20 cellular contexts compared by ENCODE assay signal in the genomic region with DNA sequence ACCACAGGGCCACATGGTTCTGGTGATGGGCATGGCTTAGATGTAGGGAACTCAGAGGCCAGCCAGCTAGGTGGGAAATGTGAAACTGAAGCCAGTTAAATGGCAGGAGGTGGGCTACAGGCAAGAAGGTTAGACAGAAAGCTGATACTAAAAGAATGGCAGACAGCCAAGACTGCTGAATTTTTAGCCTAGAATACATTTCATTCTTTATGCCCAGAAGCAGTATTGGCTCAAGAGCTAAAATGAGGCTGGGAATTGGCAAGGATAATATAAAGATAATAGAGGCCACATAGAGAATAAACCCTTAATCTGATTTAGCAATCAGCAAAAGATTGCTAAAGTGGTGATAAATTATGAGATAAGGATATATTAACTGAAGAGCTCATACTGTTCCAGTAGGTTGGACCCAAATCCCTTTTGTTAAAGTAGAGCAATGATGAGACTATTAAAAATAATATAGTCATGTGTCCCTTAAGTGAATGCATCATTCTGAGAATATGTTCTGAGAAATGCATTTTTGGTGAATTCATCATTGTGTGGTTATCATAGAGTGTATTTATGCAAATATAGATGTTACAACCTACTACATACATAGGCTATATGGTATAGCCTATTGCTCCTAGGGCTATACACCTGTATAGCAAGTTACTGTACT.
DNase-seq lines count a peak whose midpoint lies in the region; ATAC-seq, FAIRE-seq and TF ChIP-seq lines count a peak whose summit lies in the region.
"Had no signal": no experiment of that assay in that cellular context is flagged by ENCODE, and none has a peak within 500 bp of the region (broad histone marks: within the 10 kb centered on the region; RNA-seq: fewer than 3 reads in every experiment).

No MANE protein-coding gene starts in this region.

- no peaks in the 10 kb centered on the region for H3K27me3 Mint-ChIP-seq in effector memory CD8-positive, alpha-beta T cell

- H3K9ac ChIP-seq in H1 (replicated peaks in 1 of 4; ENCODE audit: extremely low read depth in 1 of 4, low read depth in 3 of 4, low read length in 3 of 4) (no peak overlapping the region), mesendoderm (ENCODE audit: low read length) (no peak overlapping the region)

- no peak overlapping the region for H4K91ac ChIP-seq in H1 (replicated peaks; ENCODE audit: insufficient read length, low read length)

- H3K4me3 Mint-ChIP-seq in effector memory CD8-positive, alpha-beta T cell: no peak overlapping the region
- H3K4me3 Mint-ChIP-seq: activated CD4-positive, alpha-beta T cell treated with anti-CD3 and anti-CD28 coated beads, Interleukin-2, amount 10 ng/mL, durations not matched to agents 7 days and 5 days; CD4-positive, CD25-positive, alpha-beta regulatory T cell had no signal

- H3K27me3 ChIP-seq in H1 (replicated peaks in 1 of 4; ENCODE audit: control insufficient read depth in 3 of 4, extremely low read depth in 1 of 4, insufficient read depth in 3 of 4, low read length in 3 of 4) (no peaks in the 10 kb centered on the region), mesendoderm (ENCODE audit: insufficient read depth, low read length, poor library complexity) (no peaks in the 10 kb centered on the region)
- H3K27me3 ChIP-seq: adrenal gland had no signal

- H3K56ac ChIP-seq in H1 (replicated peaks; ENCODE audit: insufficient read length, low read depth, low read length) (no peak overlapping the region), mesendoderm (ENCODE audit: low read length) (no peak overlapping the region)

- no peaks in the 10 kb centered on the region for H3K23me2 ChIP-seq in H1 (ENCODE audit: low read depth, low read length)

- H3K9me3 ChIP-seq in H1 (ENCODE audit: insufficient read depth in 2 of 2, low read depth in 1 of 2, low read length in 1 of 2): no peaks in the 10 kb centered on the region
- H3K9me3 ChIP-seq: adrenal gland had no signal

- H4K20me1 ChIP-seq in H1 (replicated peaks in 1 of 2; ENCODE audit: control insufficient read depth in 1 of 2, insufficient read depth in 2 of 2, low read length in 2 of 2): no peaks in the 10 kb centered on the region

- no peak overlapping the region for H3K27ac ChIP-seq in H1 (ENCODE audit: low read depth, low read length)
- H3K27ac ChIP-seq in mesendoderm (ENCODE audit: low read depth, low read length): no peak overlapping the region
- H3K27ac ChIP-seq: adrenal gland had no signal

- FAIRE-seq in H1 (lab: Jason Lieb, UNC) (no peak), HTR-8/SVneo (lab: Jason Lieb, UNC) (no peak)
- FAIRE-seq: colon, urothelium cell line had no signal

- H2BK12ac ChIP-seq in H1 (ENCODE audit: low read depth, low read length): no peak overlapping the region

- peak overlapping the region; percentile 2; the same call in 1 of the 2 replicates for H2BK15ac ChIP-seq in H1 (ENCODE audit: low read length)
- H2BK15ac ChIP-seq in mesendoderm (replicated peaks; ENCODE audit: low read depth): no peak overlapping the region

- CTCF ChIA-PET in H1 (lab: Charles Lee; ENCODE audit: partially characterized antibody): interaction anchor here (0.6 to 4.3 kb wide), 9 partner anchors 14 to 557 kb away, joined by 3 to 33 read pairs (median 4); no protein-coding TSS in a partner anchor

- H3K23ac ChIP-seq in H1 (ENCODE audit: insufficient read length): no peak overlapping the region
- peak overlapping the region; percentile 54 for H3K23ac ChIP-seq in mesendoderm (ENCODE audit: low read length)

- H3K27ac Mint-ChIP-seq in effector memory CD8-positive, alpha-beta T cell: no peak overlapping the region
- H3K27ac Mint-ChIP-seq: activated CD4-positive, alpha-beta T cell treated with anti-CD3 and anti-CD28 coated beads, Interleukin-2, amount 10 ng/mL, durations not matched to agents 7 days and 5 days; CD4-positive, CD25-positive, alpha-beta regulatory T cell had no signal

- H3K4me1 ChIP-seq in H1 (replicated peaks in 1 of 4; ENCODE audit: control insufficient read depth in 3 of 4, insufficient read depth in 4 of 4, low read length in 3 of 4) (no peaks in the 10 kb centered on the region), mesendoderm (ENCODE audit: control insufficient read depth, low read depth, low read length) (no peaks in the 10 kb centered on the region)
- H3K4me1 ChIP-seq: adrenal gland had no signal

- no peak overlapping the region for H3K4ac ChIP-seq in H1 (replicated peaks; ENCODE audit: insufficient read length, low read depth, low read length)
- H3K4ac ChIP-seq in mesendoderm (ENCODE audit: low read depth, low read length): no peak overlapping the region

- ATAC-seq in effector memory CD8-positive, alpha-beta T cell (replicated peaks): no peak
- ATAC-seq in HG02678 (IDR thresholded peaks at IDR 0.05; ENCODE audit: unreplicated experiment): no peak
- no peak for ATAC-seq in GM19397 (IDR thresholded peaks at IDR 0.05; ENCODE audit: unreplicated experiment)
- ATAC-seq: left lobe of liver had no signal

- H2BK120ac ChIP-seq in H1 (replicated peaks; ENCODE audit: low read depth, low read length) (no peak overlapping the region), mesendoderm (ENCODE audit: low read depth, low read length) (no peak overlapping the region)

- no peak overlapping the region for H3K14ac ChIP-seq in H1 (ENCODE audit: insufficient read length)

- no peak for TF ChIP-seq CTCF in H1 (IDR thresholded peaks at IDR 0.05; ENCODE audit: control extremely low read depth in 1 of 3, insufficient read depth in 1 of 3, low read depth in 1 of 3, low read length in 3 of 3)

- H4K5ac ChIP-seq in H1 (ENCODE audit: insufficient read length, low read depth, low read length) (no peak overlapping the region), mesendoderm (ENCODE audit: low read length) (no peak overlapping the region)

- DNase-seq in EH (ENCODE audit: low read depth): peak; percentile 60
- peak; percentile 5 for DNase-seq in SK-N-DZ (ENCODE audit: low spot score)
- no peak for DNase-seq in H1 (ENCODE audit: low read depth in 1 of 2, low spot score in 2 of 2)
- no peak for DNase-seq in mesendoderm
- DNase-seq in effector memory CD8-positive, alpha-beta T cell: no peak
- no peak for DNase-seq in HTR-8/SVneo (ENCODE audit: insufficient read length, low spot score)
- DNase-seq: activated CD4-positive, alpha-beta T cell treated with anti-CD3 and anti-CD28 coated beads, Interleukin-2, amount 10 ng/mL, durations not matched to agents 7 days and 5 days; adrenal gland; CD4-positive, CD25-positive, alpha-beta regulatory T cell; DMS79; KBM-7; NCI-H2029; NCI-H510A; SHP77; stimulated activated CD4-positive, alpha-beta T cell treated with anti-CD3 and anti-CD28 coated beads, Interleukin-4, amount 100 ng/mL, for 4 hours had no signal

- H3K36me3 ChIP-seq in H1 (ENCODE audit: control insufficient read depth in 2 of 4, insufficient read depth in 4 of 4, low read length in 3 of 4): peaks cover 0 to 2% (median 0%) of the 10 kb centered on the region in 4 experiments; a peak in 1 of 8 replicates
- H3K36me3 ChIP-seq in mesendoderm (ENCODE audit: control insufficient read depth, insufficient read depth, low read length): no peaks in the 10 kb centered on the region
- H3K36me3 ChIP-seq: adrenal gland had no signal

- TF ChIP-seq POLR2A in H1 (IDR thresholded peaks at IDR 0.05; ENCODE audit: control extremely low read depth in 1 of 2, low read depth in 2 of 2, low read length in 2 of 2): no peak

- H3K36me3 Mint-ChIP-seq in effector memory CD8-positive, alpha-beta T cell (ENCODE audit: insufficient read depth): no peaks in the 10 kb centered on the region
- H3K36me3 Mint-ChIP-seq: CD4-positive, CD25-positive, alpha-beta regulatory T cell had no signal

- POLR2A ChIA-PET in H1 (lab: Charles Lee; ENCODE audit: partially characterized antibody): no interaction called here

- H3K4me1 Mint-ChIP-seq in effector memory CD8-positive, alpha-beta T cell (ENCODE audit: low read depth in 2 of 2): no peaks in the 10 kb centered on the region
- H3K4me1 Mint-ChIP-seq: activated CD4-positive, alpha-beta T cell treated with anti-CD3 and anti-CD28 coated beads, Interleukin-2, amount 10 ng/mL, durations not matched to agents 7 days and 5 days; CD4-positive, CD25-positive, alpha-beta regulatory T cell had no signal

- no peak overlapping the region for H3K4me3 ChIP-seq in H1 (ENCODE audit: extremely low read depth in 1 of 4, insufficient read depth in 2 of 4, low read depth in 3 of 4, low read length in 4 of 4)
- no peak overlapping the region for H3K4me3 ChIP-seq in mesendoderm (ENCODE audit: low read length)
- H3K4me3 ChIP-seq: adrenal gland had no signal

- H2BK20ac ChIP-seq in H1 (ENCODE audit: low read length): no peak overlapping the region

- H2AK5ac ChIP-seq in H1 (ENCODE audit: low read depth, low read length) (no peak overlapping the region), mesendoderm (ENCODE audit: low read length) (no peak overlapping the region)

- no peak overlapping the region for H3K18ac ChIP-seq in H1 (ENCODE audit: extremely low read depth, low read length)
- no peak overlapping the region for H3K18ac ChIP-seq in mesendoderm (ENCODE audit: low read length)

- no peak overlapping the region for H2AFZ ChIP-seq in H1 (ENCODE audit: low read length)

- no peaks in the 10 kb centered on the region for H3K79me2 ChIP-seq in H1 (ENCODE audit: control insufficient read depth in 1 of 2, insufficient read depth in 2 of 2, low read length in 2 of 2)
- H3K79me2 ChIP-seq in mesendoderm (ENCODE audit: control insufficient read depth, insufficient read depth, low read length): no peaks in the 10 kb centered on the region

- H3K4me2 ChIP-seq in H1 (ENCODE audit: insufficient read depth in 1 of 2, low read depth in 2 of 2, low read length in 2 of 2) (no peak overlapping the region), mesendoderm (ENCODE audit: low read length) (no peak overlapping the region)

- no peak for TF ChIP-seq RAD21 in H1 (IDR thresholded peaks at IDR 0.05 in 1 of 2, conservative IDR thresholded peaks at IDR 0.05 in 1 of 2; ENCODE audit: low read depth in 2 of 2, low read length in 2 of 2)

- H4K8ac ChIP-seq in H1 (ENCODE audit: extremely low read depth, insufficient read depth, low read length) (no peak overlapping the region), mesendoderm (ENCODE audit: low read depth, low read length) (no peak overlapping the region)

- peaks cover 0 to 9% of the 10 kb centered on the region in 2 donors for H3K9me3 Mint-ChIP-seq in effector memory CD8-positive, alpha-beta T cell
- H3K9me3 Mint-ChIP-seq: activated CD4-positive, alpha-beta T cell treated with anti-CD3 and anti-CD28 coated beads, Interleukin-2, amount 10 ng/mL, durations not matched to agents 7 days and 5 days had no signal

- no peaks in the 10 kb centered on the region for H3K79me1 ChIP-seq in H1 (ENCODE audit: low read depth, low read length)
- H3K79me1 ChIP-seq in mesendoderm (ENCODE audit: low read length): no peaks in the 10 kb centered on the region

- no peak for TF ChIP-seq EP300 in H1 (IDR thresholded peaks at IDR 0.05; ENCODE audit: borderline replicate concordance in 1 of 2, low read depth in 2 of 2, low read length in 2 of 2)

- H2BK5ac ChIP-seq in H1 (ENCODE audit: low read depth, low read length) (no peak overlapping the region), mesendoderm (ENCODE audit: low read length) (no peak overlapping the region)

TF ChIP-seq in H1, 55 proteins besides CTCF, POLR2A, EP300 and RAD21 (continues in another document):
- TF ChIP-seq SIN3A (conservative IDR thresholded peaks at IDR 0.05 in 1 of 2, IDR thresholded peaks at IDR 0.05 in 1 of 2; ENCODE audit: low read depth in 1 of 2, low read length in 2 of 2): no peak

Comparison
In these comparisons a context has a peak if more than half of its experiments do, and no peak if none do; other contexts are left out.
1. DNase-seq: peak in EH (single experiment) and SK-N-DZ (single experiment); none in H1 (0 of 2), mesendoderm (single experiment), effector memory CD8-positive, alpha-beta T cell (0 of 3) and HTR-8/SVneo (single experiment).